ENCODE assay signal across 21 cellular contexts in genomic region chr3:146195605-146196004, GRCh38. TPM values are rescaled to one million over a fixed set of nuclear protein-coding genes. Genes with fewer than 3 reads are reported as not detected.
DNase-seq lines count a peak whose midpoint lies in the region; ATAC-seq, FAIRE-seq and TF ChIP-seq lines count a peak whose summit lies in the region.
"Had no signal": no experiment of that assay in that cellular context is flagged by ENCODE, and none has a peak within 500 bp of the region (broad histone marks: within the 10 kb centered on the region; RNA-seq: fewer than 3 reads in every experiment).

No MANE protein-coding gene starts in this region.

- no peak overlapping the region for H3K4me3 ChIP-seq in fibroblast of the aortic adventitia (ENCODE audit: low read depth, low read length)
- H3K4me3 ChIP-seq in tibial artery, result no peak overlapping the region
- H3K4me3 ChIP-seq: MG63 had no signal

- no peaks in the 10 kb centered on the region for H3K9me3 ChIP-seq in tibial artery
- H3K9me3 ChIP-seq: MG63 had no signal

- DNase-seq in Right ventricle myocardium inferior (ENCODE audit: missing footprints) (no peak), cardiac septum (ENCODE audit: low spot score) (no peak), fibroblast of the aortic adventitia (ENCODE audit: low read depth) (peak; percentile 32), left ventricle myocardium superior (no peak), tibial artery (no peak), RCC 7860 (ENCODE audit: low spot score) (no peak), foreskin melanocyte (no peak)
- DNase-seq: CD4-positive, CD25-positive, alpha-beta regulatory T cell; H9; IMR-90; KG1; MG63; NCI-H2029; NCI-H446 treated with DMSO at 0.1 percent for 48 hours; NCI-H526; NCI-H82; NK-92 treated with Interleukin-12 subunit alpha and Interleukin-12 subunit beta, amount 100 ng/mL, for 24 hours had no signal

- peak overlapping the region; percentile 15 to 35 for H3K27ac ChIP-seq in tibial artery
- H3K27ac ChIP-seq: 22Rv1 had no signal

- no peak for FAIRE-seq in RCC 7860 (lab: Jason Lieb, UNC)
- FAIRE-seq: GM18507 had no signal

- H3K27me3 ChIP-seq in tibial artery, result no peaks in the 10 kb centered on the region
- H3K27me3 ChIP-seq: MG63 had no signal

- H3K36me3 ChIP-seq in tibial artery, result peaks cover 14 to 34% (median 27%) of the 10 kb centered on the region in 3 donors

- no peak for TF ChIP-seq CTCF in fibroblast of the aortic adventitia (IDR thresholded peaks at IDR 0.05; ENCODE audit: insufficient read depth, low read length)
- TF ChIP-seq CTCF in tibial artery (IDR thresholded peaks at IDR 0.05), result no peak

- peaks cover 0 to 16% (median 0%) of the 10 kb centered on the region in 4 donors for H3K4me1 ChIP-seq in tibial artery

- peak; percentile 59 for ATAC-seq in Right ventricle myocardium inferior
- ATAC-seq in left ventricle myocardium superior, result peak; percentile 64
- ATAC-seq in HG02610 (IDR thresholded peaks at IDR 0.05; ENCODE audit: unreplicated experiment), result no peak
- ATAC-seq: SK-N-SH treated with all-trans-retinoic acid at 6 μM for 48 hours had no signal

- intact Hi-C loops in Right ventricle myocardium inferior (cut with DNase I) (no loop called here), cardiac septum (cut with DNase I) (no loop called here), left ventricle myocardium superior (cut with micrococcal nuclease) (no loop called here), tibial artery (cut with DNase I; ENCODE audit: low total_unique reads) (no loop called here)

RNA-seq across cellular contexts. Expression of gene PLOD2, which starts 34.6 kb away (rescaled TPM):
- total RNA-seq in Right ventricle myocardium inferior (19.7 TPM), cardiac septum (27.3 TPM), fibroblast of the aortic adventitia (ENCODE audit: low replicate concordance) (46.1 and 114 TPM in 2 replicates), left ventricle myocardium superior (19.2 TPM)

RNA-seq across cellular contexts. Expression of gene PLSCR4, which starts 55.3 kb away (rescaled TPM):
- total RNA-seq in Right ventricle myocardium inferior (20.3 TPM), cardiac septum (14.2 TPM), fibroblast of the aortic adventitia (ENCODE audit: low replicate concordance) (28.3 and 46.3 TPM in 2 replicates), left ventricle myocardium superior (13.8 TPM)
- total RNA-seq: CD4-positive, CD25-positive, alpha-beta regulatory T cell had no signal
